ENCODE assay signal across 10 cellular contexts in the genomic region with DNA sequence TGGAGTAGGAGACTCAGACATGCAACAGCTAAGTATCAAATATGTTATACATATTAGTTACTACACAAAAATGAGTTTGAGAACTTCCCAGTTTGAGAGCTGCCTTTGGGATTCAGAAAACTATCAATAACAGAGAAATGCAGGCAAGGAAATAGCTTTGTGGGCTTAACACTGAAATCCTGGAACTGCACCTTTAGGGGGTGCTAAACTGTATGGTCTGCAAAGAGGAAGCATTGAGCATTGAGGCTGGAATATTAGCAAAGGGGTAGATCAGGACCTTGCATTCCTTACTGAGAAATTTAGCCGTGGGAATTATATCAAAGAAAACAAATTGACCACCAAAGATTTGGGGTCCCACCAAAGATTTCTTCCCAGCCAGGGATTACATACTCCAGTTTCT.
A peak's percentile ranks its signal among the peaks of the same experiment; 100 is the strongest.
DNase-seq lines count a peak whose midpoint lies in the region; ATAC-seq and TF ChIP-seq lines count a peak whose summit lies in the region.
"Had no signal": no experiment of that assay in that cellular context is flagged by ENCODE, and none has a peak within 500 bp of the region (broad histone marks: within the 10 kb centered on the region; RNA-seq: fewer than 3 reads in every experiment).

No MANE protein-coding gene starts in this region.

- H3K4me1 ChIP-seq in Panc1 (ENCODE audit: control insufficient read depth, insufficient read depth, low read length), result no peaks in the 10 kb centered on the region
- no peaks in the 10 kb centered on the region for H3K4me1 ChIP-seq in iPS DF 6.9 (ENCODE audit: control insufficient read depth, insufficient read depth, low read length)
- no peaks in the 10 kb centered on the region for H3K4me1 ChIP-seq in osteoblast (ENCODE audit: insufficient read depth, low read length)
- H3K4me1 ChIP-seq: lower lobe of right lung had no signal

- CTCF ChIA-PET in Panc1 (lab: Charles Lee), result no interaction called here

- peak; percentile 6 for DNase-seq in Caki2 (ENCODE audit: low read depth)
- peak; percentile 6 for DNase-seq in H7
- peak; percentile 4 for DNase-seq in Panc1 (ENCODE audit: low read depth, low spot score)
- DNase-seq in iPS DF 6.9 (ENCODE audit: low read depth, low spot score), result peak; percentile 57
- no peak for DNase-seq in osteoblast (ENCODE audit: insufficient read length, low spot score, missing footprints)
- DNase-seq in stimulated activated CD4-positive, alpha-beta T cell treated with anti-CD3 and anti-CD28 coated beads, Interleukin-4, amount 100 ng/mL, for 1 hour, result no peak
- DNase-seq in C1 segment of cervical spinal cord (lab: John Stamatoyannopoulos, UW), result no peak
- no peak for DNase-seq in effector memory CD8-positive, alpha-beta T cell
- DNase-seq: aorta, lower lobe of right lung had no signal

- in situ Hi-C loops in Caki2 (cut with HindIII; ENCODE audit: low pct_unique_long_range_greater_than_20kb, low sequenced_read_pairs), result no loop called here
- in situ Hi-C loops in Panc1 (cut with HindIII; ENCODE audit: low pct_unique_long_range_greater_than_20kb, low sequenced_read_pairs), result no loop called here

- H2AFZ ChIP-seq in osteoblast (ENCODE audit: low read length), result no peak overlapping the region

- H3K4me3 ChIP-seq in H7 (ENCODE audit: insufficient read depth, low read depth, low read length) (no peak overlapping the region), Panc1 (ENCODE audit: low read depth in 2 of 2, low read length in 2 of 2) (no peak overlapping the region), iPS DF 6.9 (ENCODE audit: low read length) (no peak overlapping the region), osteoblast (ENCODE audit: insufficient read depth, low read length) (no peak overlapping the region)
- H3K4me3 ChIP-seq: lower lobe of right lung had no signal

- peaks cover 7 to 25% of the 10 kb centered on the region in 2 donors for H3K9me3 Mint-ChIP-seq in effector memory CD8-positive, alpha-beta T cell

- no peak overlapping the region for H3K4me2 ChIP-seq in osteoblast (ENCODE audit: insufficient read depth, low read length)

- H3K27ac ChIP-seq in Panc1 (ENCODE audit: low read length) (no peak overlapping the region), iPS DF 6.9 (ENCODE audit: low read length) (no peak overlapping the region), osteoblast (ENCODE audit: low read depth, low read length) (no peak overlapping the region)
- H3K27ac ChIP-seq: lower lobe of right lung had no signal

- no peak overlapping the region for H3K4me3 Mint-ChIP-seq in effector memory CD8-positive, alpha-beta T cell

- H3K79me2 ChIP-seq in osteoblast (ENCODE audit: insufficient read depth, low read length), result no peaks in the 10 kb centered on the region

- no peaks in the 10 kb centered on the region for H3K27me3 ChIP-seq in H7 (ENCODE audit: control insufficient read depth, insufficient read depth, low read length)
- no peaks in the 10 kb centered on the region for H3K27me3 ChIP-seq in Panc1 (ENCODE audit: control insufficient read depth, insufficient read depth, low read length)
- no peaks in the 10 kb centered on the region for H3K27me3 ChIP-seq in iPS DF 6.9 (ENCODE audit: control insufficient read depth, insufficient read depth, low read length)
- H3K27me3 ChIP-seq in osteoblast (ENCODE audit: insufficient read depth, low read length), result no peaks in the 10 kb centered on the region

- TF ChIP-seq CTCF in Panc1 (IDR thresholded peaks at IDR 0.05) (peak; percentile 14; the same call in 1 of the 2 replicates), osteoblast (IDR thresholded peaks at IDR 0.05; ENCODE audit: extremely low read depth, low read depth, low read length) (no peak)

- no peaks in the 10 kb centered on the region for H3K4me1 Mint-ChIP-seq in effector memory CD8-positive, alpha-beta T cell (ENCODE audit: low read depth in 2 of 2)

- no peaks in the 10 kb centered on the region for H3K36me3 Mint-ChIP-seq in effector memory CD8-positive, alpha-beta T cell (ENCODE audit: insufficient read depth)

- intact Hi-C loops in Panc1 (cut with micrococcal nuclease; ENCODE audit: unreplicated experiment), result no loop called here

- POLR2A ChIA-PET in Panc1 (lab: Charles Lee), result no interaction called here

- no peaks in the 10 kb centered on the region for H3K27me3 Mint-ChIP-seq in effector memory CD8-positive, alpha-beta T cell

- H3K27ac Mint-ChIP-seq in effector memory CD8-positive, alpha-beta T cell, result no peak overlapping the region

- H3K36me3 ChIP-seq in H7 (replicated peaks; ENCODE audit: control insufficient read depth, insufficient read depth, low read length) (no peaks in the 10 kb centered on the region), Panc1 (ENCODE audit: control insufficient read depth, insufficient read depth, low read length) (no peaks in the 10 kb centered on the region), iPS DF 6.9 (ENCODE audit: control insufficient read depth, insufficient read depth, low read length) (no peaks in the 10 kb centered on the region), osteoblast (ENCODE audit: insufficient read depth, low read length) (no peaks in the 10 kb centered on the region)
- H3K36me3 ChIP-seq: lower lobe of right lung had no signal

- H4K20me1 ChIP-seq in osteoblast (ENCODE audit: insufficient read depth, low read length), result no peaks in the 10 kb centered on the region

- ATAC-seq in Panc1, result no peak
- no peak for ATAC-seq in effector memory CD8-positive, alpha-beta T cell (replicated peaks)

- WGBS in iPS DF 6.9 (ENCODE audit: insufficient coverage, insufficient read length), result no CpG with 5 or more reads among the region's 1 CpG

- BruUV-seq in Panc1 (replicated peaks; lab: Mats Ljungman, UMichigan), result no TSS peak

- H3K9me3 ChIP-seq in Panc1 (ENCODE audit: control insufficient read depth, insufficient read depth, low read depth, low read length), result no peaks in the 10 kb centered on the region
- no peaks in the 10 kb centered on the region for H3K9me3 ChIP-seq in iPS DF 6.9 (ENCODE audit: control insufficient read depth, insufficient read depth, low read length)
- H3K9me3 ChIP-seq in osteoblast (ENCODE audit: low read depth, low read length), result no peaks in the 10 kb centered on the region
- H3K9me3 ChIP-seq: lower lobe of right lung had no signal

Comparison
In these comparisons a context has a peak if more than half of its experiments do, and no peak if none do; other contexts are left out.
1. DNase-seq: peak in Caki2 (single experiment), H7 (single experiment), Panc1 (single experiment) and iPS DF 6.9 (single experiment); none in osteoblast (single experiment), stimulated activated CD4-positive, alpha-beta T cell treated with anti-CD3 and anti-CD28 coated beads, Interleukin-4, amount 100 ng/mL, for 1 hour (single experiment), C1 segment of cervical spinal cord (0 of 14) and effector memory CD8-positive, alpha-beta T cell (0 of 3).